Comparison of ENCODE assay signal across 9 cellular contexts in the genomic region with DNA sequence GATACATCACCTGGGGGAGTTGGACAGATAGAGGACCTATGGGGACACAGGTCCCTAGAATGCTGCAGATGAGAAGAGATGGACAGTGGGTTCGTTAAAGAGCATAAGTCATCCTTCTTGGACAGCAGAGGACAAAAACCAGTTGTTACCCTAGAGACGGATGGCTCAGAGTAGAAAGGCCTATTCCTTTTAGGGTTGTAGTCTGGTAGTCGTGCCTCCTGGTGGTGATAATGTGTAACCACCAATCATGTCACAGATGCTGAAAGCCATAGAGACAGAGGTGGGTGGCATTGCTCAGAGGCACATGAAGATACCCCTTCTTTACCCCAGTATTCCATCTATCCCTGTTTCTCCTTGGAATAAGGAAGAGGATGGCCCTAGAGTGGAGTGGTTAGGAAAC.
A peak's percentile ranks its signal among the peaks of the same experiment; 100 is the strongest.
DNase-seq lines count a peak whose midpoint lies in the region; TF ChIP-seq lines count a peak whose summit lies in the region.
"Had no signal": no experiment of that assay in that cellular context is flagged by ENCODE, and none has a peak within 500 bp of the region (broad histone marks: within the 10 kb centered on the region; RNA-seq: fewer than 3 reads in every experiment).

No MANE protein-coding gene starts in this region.

- no peak for TF ChIP-seq POLR2A in breast epithelium (IDR thresholded peaks at IDR 0.05)

- H3K79me2 ChIP-seq in Loucy (ENCODE audit: insufficient read depth, low read length), result no peaks in the 10 kb centered on the region

- H4K20me1 ChIP-seq in Loucy (ENCODE audit: insufficient read depth, low read length, poor library complexity, severe bottlenecking), result no peaks in the 10 kb centered on the region

- no peak overlapping the region for H3K9ac ChIP-seq in Loucy (ENCODE audit: low read depth, low read length, poor library complexity, severe bottlenecking)
- H3K9ac ChIP-seq in endodermal cell (ENCODE audit: extremely low read depth, low read length, poor library complexity, severe bottlenecking), result no peak overlapping the region

- TF ChIP-seq CTCF in MCF 10A (IDR thresholded peaks at IDR 0.05; ENCODE audit: unreplicated experiment) (peak; percentile 27), breast epithelium (IDR thresholded peaks at IDR 0.05) (no peak), Loucy (conservative IDR thresholded peaks at IDR 0.05; ENCODE audit: low read length) (peak; percentile 43), endodermal cell (conservative IDR thresholded peaks at IDR 0.05) (peak; percentile 76)

- intact Hi-C loops in MCF 10A (cut with micrococcal nuclease) (no loop called here), breast epithelium (cut with DNase I; ENCODE audit: low total_unique reads) (no loop called here)

- H2AFZ ChIP-seq in Loucy (ENCODE audit: low read length), result no peak overlapping the region

- H3K4me1 Mint-ChIP-seq in MCF 10A (ENCODE audit: insufficient read depth, unreplicated experiment) (peaks cover 30% of the 10 kb centered on the region), endodermal cell (peaks cover 29% of the 10 kb centered on the region)
- H3K4me1 Mint-ChIP-seq: activated naive CD4-positive, alpha-beta T cell treated with anti-CD3 and anti-CD28 coated beads, Interleukin-2, amount 50 U/mL, for 24 hours had no signal

- H3K27ac ChIP-seq in breast epithelium (no peak overlapping the region), endodermal cell (ENCODE audit: low read depth, low read length) (no peak overlapping the region)
- no peak overlapping the region for H3K27ac ChIP-seq in effector memory CD4-positive, alpha-beta T cell (ENCODE audit: insufficient read depth, low read length, poor library complexity, severe bottlenecking)

- H3K27ac Mint-ChIP-seq in MCF 10A (ENCODE audit: low read depth, unreplicated experiment) (no peak overlapping the region), endodermal cell (no peak overlapping the region)
- H3K27ac Mint-ChIP-seq: activated naive CD4-positive, alpha-beta T cell treated with anti-CD3 and anti-CD28 coated beads, Interleukin-2, amount 50 U/mL, for 24 hours had no signal

- no peaks in the 10 kb centered on the region for H3K9me3 Mint-ChIP-seq in MCF 10A (ENCODE audit: unreplicated experiment)
- H3K9me3 Mint-ChIP-seq in endodermal cell, result no peaks in the 10 kb centered on the region
- H3K9me3 Mint-ChIP-seq: activated naive CD4-positive, alpha-beta T cell treated with anti-CD3 and anti-CD28 coated beads, Interleukin-2, amount 50 U/mL, for 24 hours had no signal

- no peaks in the 10 kb centered on the region for H3K27me3 Mint-ChIP-seq in MCF 10A (ENCODE audit: insufficient read depth, unreplicated experiment)
- peaks cover 47% of the 10 kb centered on the region for H3K27me3 Mint-ChIP-seq in endodermal cell (ENCODE audit: insufficient read depth)
- H3K27me3 Mint-ChIP-seq: activated naive CD4-positive, alpha-beta T cell treated with anti-CD3 and anti-CD28 coated beads, Interleukin-2, amount 50 U/mL, for 24 hours had no signal

- POLR2A ChIA-PET in MCF 10A (lab: Yijun Ruan, JAX), result no interaction called here

- H3K4me2 ChIP-seq in Loucy (ENCODE audit: low read depth, low read length, poor library complexity, severe bottlenecking), result no peak overlapping the region

- 68 to 100% methylated on average over 1 to 3 of the region's 3 CpGs for WGBS in endodermal cell (ENCODE audit: insufficient coverage in 1 of 2, insufficient read length in 1 of 2), 2 experiments

- H3K9me3 ChIP-seq in breast epithelium (no peaks in the 10 kb centered on the region), Loucy (ENCODE audit: insufficient read depth, low read depth, low read length) (no peaks in the 10 kb centered on the region), endodermal cell (ENCODE audit: control insufficient read depth, low read length) (no peaks in the 10 kb centered on the region)
- no peaks in the 10 kb centered on the region for H3K9me3 ChIP-seq in effector memory CD4-positive, alpha-beta T cell (ENCODE audit: control insufficient read depth, low read length)

- DNase-seq in MCF 10A (ENCODE audit: unreplicated experiment) (peak; percentile 40), breast epithelium (ENCODE audit: low spot score in 2 of 2) (no peak), endodermal cell (peak; percentile 64), SIG-M5 (lab: John Stamatoyannopoulos, UW) (no peak), NCI-H128 (lab: John Stamatoyannopoulos, UW; ENCODE audit: unreplicated experiment) (no peak)
- DNase-seq in activated CD8-positive, alpha-beta memory T cell treated with anti-CD3 and anti-CD28 coated beads, Interleukin-2, amount 50 U/mL, for 48 hours, result no peak
- no peak for DNase-seq in effector memory CD4-positive, alpha-beta T cell

- H3K27me3 ChIP-seq in breast epithelium, result no peaks in the 10 kb centered on the region
- no peaks in the 10 kb centered on the region for H3K27me3 ChIP-seq in Loucy (ENCODE audit: insufficient read depth, low read length, poor library complexity, severe bottlenecking)
- H3K27me3 ChIP-seq in endodermal cell (ENCODE audit: control insufficient read depth, insufficient read depth, low read length, poor library complexity, severe bottlenecking), result no peaks in the 10 kb centered on the region
- H3K27me3 ChIP-seq in effector memory CD4-positive, alpha-beta T cell (replicated peaks; ENCODE audit: control insufficient read depth, insufficient read depth, low read length, poor library complexity, severe bottlenecking), result no peaks in the 10 kb centered on the region

- no peaks in the 10 kb centered on the region for H3K9me2 ChIP-seq in Loucy (replicated peaks; ENCODE audit: low read depth, low read length)

- BruUV-seq in MCF 10A (replicated peaks; lab: Mats Ljungman, UMichigan), result no TSS peak

- CTCF ChIA-PET in MCF 10A (lab: Yijun Ruan, JAX), result interaction anchor here (0.6 to 3.2 kb wide), 5 partner anchors 10 to 328 kb away, joined by 3 to 21 read pairs (median 3); no protein-coding TSS in a partner anchor

- H3K4me3 ChIP-seq in breast epithelium, result no peak overlapping the region
- H3K4me3 ChIP-seq in Loucy (ENCODE audit: low read length, poor library complexity, severe bottlenecking), result no peak overlapping the region
- H3K4me3 ChIP-seq in endodermal cell (ENCODE audit: low read length), result no peak overlapping the region
- H3K4me3 ChIP-seq in effector memory CD4-positive, alpha-beta T cell (ENCODE audit: insufficient read depth, low read depth, low read length, poor library complexity, severe bottlenecking), result no peak overlapping the region

- H3K36me3 ChIP-seq in breast epithelium (no peaks in the 10 kb centered on the region), Loucy (ENCODE audit: insufficient read depth, low read length) (no peaks in the 10 kb centered on the region), endodermal cell (ENCODE audit: control insufficient read depth, insufficient read depth, low read length) (peaks cover 52% of the 10 kb centered on the region)
- H3K36me3 ChIP-seq in effector memory CD4-positive, alpha-beta T cell (ENCODE audit: control insufficient read depth, insufficient read depth, low read length), result no peaks in the 10 kb centered on the region

- H3F3A ChIP-seq in Loucy (ENCODE audit: low read depth), result no peaks in the 10 kb centered on the region

- H3K4me3 Mint-ChIP-seq in MCF 10A (ENCODE audit: unreplicated experiment), result no peak overlapping the region
- no peak overlapping the region for H3K4me3 Mint-ChIP-seq in endodermal cell
- H3K4me3 Mint-ChIP-seq: activated naive CD4-positive, alpha-beta T cell treated with anti-CD3 and anti-CD28 coated beads, Interleukin-2, amount 50 U/mL, for 24 hours had no signal

- H3K4me1 ChIP-seq in breast epithelium, result no peaks in the 10 kb centered on the region
- H3K4me1 ChIP-seq in Loucy (ENCODE audit: insufficient read depth, low read length, poor library complexity, severe bottlenecking), result no peaks in the 10 kb centered on the region
- H3K4me1 ChIP-seq in endodermal cell (ENCODE audit: control insufficient read depth, insufficient read depth, low read length), result peaks cover 4% of the 10 kb centered on the region
- peaks cover 3% of the 10 kb centered on the region for H3K4me1 ChIP-seq in effector memory CD4-positive, alpha-beta T cell (ENCODE audit: control insufficient read depth, insufficient read depth, low read length, poor library complexity, severe bottlenecking)

- H3K36me3 Mint-ChIP-seq in MCF 10A (ENCODE audit: insufficient read depth, unreplicated experiment) (no peaks in the 10 kb centered on the region), endodermal cell (ENCODE audit: low read depth) (peaks cover 47% of the 10 kb centered on the region)
- H3K36me3 Mint-ChIP-seq: activated naive CD4-positive, alpha-beta T cell treated with anti-CD3 and anti-CD28 coated beads, Interleukin-2, amount 50 U/mL, for 24 hours had no signal

Comparison
In these comparisons a context has a peak if more than half of its experiments do, and no peak if none do; other contexts are left out.
1. DNase-seq: peak in MCF 10A (single experiment) and endodermal cell (single experiment); none in breast epithelium (0 of 2), SIG-M5 (single experiment), activated CD8-positive, alpha-beta memory T cell treated with anti-CD3 and anti-CD28 coated beads, Interleukin-2, amount 50 U/mL, for 48 hours (single experiment), effector memory CD4-positive, alpha-beta T cell (0 of 3) and NCI-H128 (single experiment).
2. CTCF ChIP-seq: peak in MCF 10A (single experiment), Loucy (single experiment) and endodermal cell (single experiment); none in breast epithelium (0 of 3).